Comparison of ENCODE assay signal across 1 cellular context in the genomic region with DNA sequence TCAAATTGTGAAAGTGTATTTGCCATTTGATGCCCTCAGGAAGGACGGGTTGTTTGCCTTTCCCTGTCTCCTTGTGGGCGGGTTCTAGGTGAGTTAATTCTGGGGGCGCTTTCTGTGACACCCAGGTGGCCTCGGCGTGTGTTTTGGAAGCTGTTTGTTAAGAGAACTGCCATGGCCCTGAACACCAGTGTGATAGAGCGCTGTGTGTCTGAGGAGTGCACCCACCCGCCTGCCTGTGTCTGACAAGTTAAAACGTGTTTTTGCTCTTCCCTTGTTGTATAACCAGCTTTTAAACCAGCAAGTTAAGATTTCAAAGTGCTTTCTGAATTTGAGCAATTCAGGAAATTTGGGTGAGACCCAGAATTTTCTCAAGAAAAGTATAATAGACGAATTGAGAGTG.
TF ChIP-seq lines count a peak whose summit lies in the region.

No MANE protein-coding gene starts in this region.

TF ChIP-seq in HepG2, 621 proteins besides CTCF, POLR2A, EP300 and RAD21 (continued from another document):
- TF ChIP-seq, protein P1, sequence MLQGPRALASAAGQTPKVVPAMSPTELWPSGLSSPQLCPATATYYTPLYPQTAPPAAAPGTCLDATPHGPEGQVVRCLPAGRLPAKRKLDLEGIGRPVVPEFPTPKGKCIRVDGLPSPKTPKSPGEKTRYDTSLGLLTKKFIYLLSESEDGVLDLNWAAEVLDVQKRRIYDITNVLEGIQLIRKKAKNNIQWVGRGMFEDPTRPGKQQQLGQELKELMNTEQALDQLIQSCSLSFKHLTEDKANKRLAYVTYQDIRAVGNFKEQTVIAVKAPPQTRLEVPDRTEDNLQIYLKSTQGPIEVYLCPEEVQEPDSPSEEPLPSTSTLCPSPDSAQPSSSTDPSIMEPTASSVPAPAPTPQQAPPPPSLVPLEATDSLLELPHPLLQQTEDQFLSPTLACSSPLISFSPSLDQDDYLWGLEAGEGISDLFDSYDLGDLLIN (CRISPR knock-in tag; IDR thresholded peaks at IDR 0.05; ENCODE audit: borderline replicate concordance), result no peak
- TF ChIP-seq ZNF143 (CRISPR knock-in tag; IDR thresholded peaks at IDR 0.05) (no peak), REXO4 (CRISPR knock-in tag; IDR thresholded peaks at IDR 0.05; ENCODE audit: borderline replicate concordance) (no peak), PTBP1 (IDR thresholded peaks at IDR 0.05; ENCODE audit: low read depth, low read length, poor library complexity, severe bottlenecking) (no peak), THAP11 (CRISPR knock-in tag; IDR thresholded peaks at IDR 0.05) (no peak), ETV6 (CRISPR knock-in tag; conservative IDR thresholded peaks at IDR 0.05) (no peak), ZNF788 (CRISPR knock-in tag; IDR thresholded peaks at IDR 0.05; ENCODE audit: borderline replicate concordance) (no peak), MATR3 (CRISPR knock-in tag; IDR thresholded peaks at IDR 0.05) (no peak)
